Comparison of ENCODE assay signal across 10 cellular contexts in genomic region chr11:4610258-4610935, GRCh38. TPM values are rescaled to one million over a fixed set of nuclear protein-coding genes. Genes with fewer than 3 reads are reported as not detected.
DNase-seq lines count a peak whose midpoint lies in the region; ATAC-seq and TF ChIP-seq lines count a peak whose summit lies in the region.
"Had no signal": no experiment of that assay in that cellular context is flagged by ENCODE, and none has a peak within 500 bp of the region (broad histone marks: within the 10 kb centered on the region; RNA-seq: fewer than 3 reads in every experiment).

No MANE protein-coding gene starts in this region.

- H3K27me3 Mint-ChIP-seq in activated T-helper 17 cell treated with anti-CD3 and anti-CD28 coated beads, Interleukin-2, amount 50 U/mL, for 72 hours: no peaks in the 10 kb centered on the region

- no peak overlapping the region for H3K27ac ChIP-seq in psoas muscle
- no peak overlapping the region for H3K27ac ChIP-seq in colonic mucosa

- H3K27ac Mint-ChIP-seq in activated T-helper 17 cell treated with anti-CD3 and anti-CD28 coated beads, Interleukin-2, amount 50 U/mL, for 72 hours: peak overlapping the region; percentile 90

- ATAC-seq in activated T-helper 17 cell treated with anti-CD3 and anti-CD28 coated beads, Interleukin-2, amount 50 U/mL, for 72 hours (replicated peaks): no peak
- ATAC-seq in psoas muscle: no peak

- no peaks in the 10 kb centered on the region for H3K36me3 Mint-ChIP-seq in activated T-helper 17 cell treated with anti-CD3 and anti-CD28 coated beads, Interleukin-2, amount 50 U/mL, for 72 hours (ENCODE audit: low read depth)

- peak; percentile 35 for DNase-seq in NOMO-1 treated with DMSO at 0.1 percent for 48 hours (lab: John Stamatoyannopoulos, UW; ENCODE audit: unreplicated experiment)
- DNase-seq in NOMO-1 treated with dmso at 0.1 percent for 144 hours (lab: John Stamatoyannopoulos, UW; ENCODE audit: unreplicated experiment): no peak
- no peak for DNase-seq in psoas muscle
- DNase-seq in colonic mucosa: no peak
- DNase-seq in posterior vena cava (ENCODE audit: low spot score): no peak

- no peak overlapping the region for H3K9ac ChIP-seq in colonic mucosa (ENCODE audit: low read depth in 2 of 2, low read length in 2 of 2)

- no peaks in the 10 kb centered on the region for H3K9me3 Mint-ChIP-seq in activated T-helper 17 cell treated with anti-CD3 and anti-CD28 coated beads, Interleukin-2, amount 50 U/mL, for 72 hours

- H3K4me3 Mint-ChIP-seq in activated T-helper 17 cell treated with anti-CD3 and anti-CD28 coated beads, Interleukin-2, amount 50 U/mL, for 72 hours: peak overlapping the region; percentile 87

- H3K9me3 ChIP-seq in psoas muscle (no peaks in the 10 kb centered on the region), colonic mucosa (no peaks in the 10 kb centered on the region)

- intact Hi-C loops in psoas muscle (cut with DNase I): no loop called here
- intact Hi-C loops in colonic mucosa (cut with DNase I): no loop called here
- intact Hi-C loops in posterior vena cava (cut with DNase I): no loop called here

- peaks cover 27% of the 10 kb centered on the region for H3K4me1 Mint-ChIP-seq in activated T-helper 17 cell treated with anti-CD3 and anti-CD28 coated beads, Interleukin-2, amount 50 U/mL, for 72 hours

- H3K4me3 ChIP-seq in psoas muscle: peak overlapping the region; percentile 23
- H3K4me3 ChIP-seq in colonic mucosa: no peak overlapping the region

- H3K4me1 ChIP-seq in psoas muscle: peaks cover 11% of the 10 kb centered on the region
- no peaks in the 10 kb centered on the region for H3K4me1 ChIP-seq in colonic mucosa

- H3K36me3 ChIP-seq in psoas muscle (ENCODE audit: insufficient read depth in 1 of 2, low read depth in 1 of 2) (no peaks in the 10 kb centered on the region), colonic mucosa (no peaks in the 10 kb centered on the region)

- H3K27me3 ChIP-seq in psoas muscle (ENCODE audit: insufficient read depth in 3 of 3, low read length in 2 of 3) (peaks cover 0 to 3% (median 0%) of the 10 kb centered on the region in 3 donors), colonic mucosa (no peaks in the 10 kb centered on the region)

- WGBS in psoas muscle, 3 donors: 19 to 27% (median 27%) methylated on average over 3 of the region's 3 CpGs

- no peak for TF ChIP-seq CTCF in psoas muscle (IDR thresholded peaks at IDR 0.05)
- TF ChIP-seq CTCF in colonic mucosa (IDR thresholded peaks at IDR 0.05): no peak

RNA-seq across cellular contexts. Expression of gene TRIM68, which starts 2.4 kb away (rescaled TPM):
- total RNA-seq in activated T-helper 17 cell treated with anti-CD3 and anti-CD28 coated beads, Interleukin-2, amount 50 U/mL, for 72 hours: 1 to 10 TPM; 5.3 to 7.9 TPM
- total RNA-seq in psoas muscle (10 to 100 TPM in 1 of 4 donors, 1 to 10 TPM in 3; 4.9 to 11.0 (median 7.1) TPM), colonic mucosa (10 to 100 TPM; 13.9 to 20.0 TPM), posterior vena cava (1 to 10 TPM; 6.2 to 6.3 TPM)
- polyA plus RNA-seq in psoas muscle: 10 to 100 TPM in 1 of 3 donors, 1 to 10 TPM in 2; 3.7 to 12.5 (median 4.2) TPM

RNA-seq across cellular contexts. Expression of gene OR52I1, which starts 16.6 kb away (rescaled TPM):
- total RNA-seq in activated T-helper 17 cell treated with anti-CD3 and anti-CD28 coated beads, Interleukin-2, amount 50 U/mL, for 72 hours: under 1 TPM in 1 of 2 donors, not detected in 1; 0.13 TPM
- total RNA-seq in psoas muscle: not detected
- not detected for polyA plus RNA-seq in psoas muscle
- total RNA-seq in colonic mucosa: not detected
- total RNA-seq in posterior vena cava: not detected
- total RNA-seq: A673, bronchial epithelial cell, mononuclear cell, SK-MEL-5 had no signal

RNA-seq across cellular contexts. Expression of gene OR51D1, which starts 26.9 kb away (rescaled TPM):
- not detected for total RNA-seq in activated T-helper 17 cell treated with anti-CD3 and anti-CD28 coated beads, Interleukin-2, amount 50 U/mL, for 72 hours
- not detected for total RNA-seq in psoas muscle
- not detected for polyA plus RNA-seq in psoas muscle
- not detected for total RNA-seq in colonic mucosa
- total RNA-seq in posterior vena cava: not detected
- total RNA-seq: A673, bronchial epithelial cell, SK-MEL-5 had no signal

RNA-seq across cellular contexts. Expression of gene OR52I2, which starts 28.9 kb away (rescaled TPM):
- not detected for total RNA-seq in activated T-helper 17 cell treated with anti-CD3 and anti-CD28 coated beads, Interleukin-2, amount 50 U/mL, for 72 hours
- not detected for total RNA-seq in psoas muscle
- polyA plus RNA-seq in psoas muscle: not detected
- not detected for total RNA-seq in colonic mucosa
- total RNA-seq in posterior vena cava: not detected
- total RNA-seq: A673, bronchial epithelial cell, mononuclear cell, SK-MEL-5 had no signal

RNA-seq across cellular contexts. Expression of gene OR51E1, which starts 33.4 kb away (rescaled TPM):
- total RNA-seq in activated T-helper 17 cell treated with anti-CD3 and anti-CD28 coated beads, Interleukin-2, amount 50 U/mL, for 72 hours: not detected
- 1 to 10 TPM in 1 of 4 donors, under 1 TPM in 3; 0.61 to 2.1 (median 0.70) TPM for total RNA-seq in psoas muscle
- 1 to 10 TPM in 1 of 3 donors, under 1 TPM in 2; 0.77 to 1.3 (median 0.94) TPM for polyA plus RNA-seq in psoas muscle
- 1 to 10 TPM in 1 of 2 donors, under 1 TPM in 1; 0.22 to 1.0 TPM for total RNA-seq in colonic mucosa
- total RNA-seq in posterior vena cava: 1 to 10 TPM in 1 of 2 donors, under 1 TPM in 1; 0.67 to 1.0 TPM
- total RNA-seq: A673, bronchial epithelial cell, mononuclear cell, SK-MEL-5 had no signal
